In the genomic region with DNA sequence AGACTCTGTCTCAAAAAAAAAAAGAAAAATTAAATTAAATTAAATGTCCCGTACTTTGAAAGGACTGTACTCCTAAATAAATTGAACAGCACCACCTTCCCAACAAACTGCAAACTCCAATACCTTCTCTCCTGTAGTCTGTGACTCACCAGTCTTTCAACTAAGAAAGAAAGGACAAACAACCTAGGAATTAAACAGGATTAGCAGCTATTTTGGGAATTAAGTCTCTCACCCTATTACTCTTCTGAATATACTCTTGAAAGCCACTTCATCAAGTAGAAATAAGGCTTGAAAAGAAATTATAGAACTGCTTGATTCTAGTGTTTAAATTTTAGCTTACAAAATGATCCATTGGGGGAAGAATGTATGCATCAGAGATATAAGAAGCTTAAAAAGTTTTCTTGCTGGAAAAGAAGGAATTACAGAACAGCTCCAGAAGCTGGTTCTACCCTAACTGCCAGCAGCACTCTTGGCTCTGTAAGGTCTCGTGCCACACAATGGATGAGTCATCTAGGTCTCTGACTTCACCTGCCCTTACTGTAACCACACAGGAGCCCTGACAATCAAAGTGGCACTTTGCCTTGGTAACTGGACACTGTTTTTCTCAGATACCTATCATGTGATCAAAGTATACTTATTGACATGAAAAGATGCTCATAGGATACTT, we compare ENCODE assay signal across 1 cellular context.
TF ChIP-seq lines count a peak whose summit lies in the region.

No MANE protein-coding gene starts in this region.

TF ChIP-seq in K562, 482 proteins besides CTCF, POLR2A, EP300 and RAD21 (continued from another document):
- TF ChIP-seq ARID3B (CRISPR knock-in tag; IDR thresholded peaks at IDR 0.05; ENCODE audit: borderline replicate concordance) (no peak), SOX6 (IDR thresholded peaks at IDR 0.05) (0 out of 2 replicates have a peak, but pooled peaks have one; percentile 10), JUND (IDR thresholded peaks at IDR 0.05; ENCODE audit: borderline replicate concordance, low read depth, low read length) (peak; percentile 70; the same call in 1 of the 2 replicates), JUND (tag; IDR thresholded peaks at IDR 0.05; ENCODE audit: borderline replicate concordance, low read depth, low read length) (peak; percentile 77), USF1 (CRISPR knock-in tag; IDR thresholded peaks at IDR 0.05) (no peak), YY1 (IDR thresholded peaks at IDR 0.05; ENCODE audit: borderline replicate concordance in 1 of 3, control insufficient read depth in 1 of 3, extremely low read depth in 1 of 3, insufficient read depth in 3 of 3, insufficient read length in 1 of 3, insufficient replicate concordance in 2 of 3, low read depth in 1 of 3, low read length in 2 of 3) (no peak)
- TF ChIP-seq, protein P1, sequence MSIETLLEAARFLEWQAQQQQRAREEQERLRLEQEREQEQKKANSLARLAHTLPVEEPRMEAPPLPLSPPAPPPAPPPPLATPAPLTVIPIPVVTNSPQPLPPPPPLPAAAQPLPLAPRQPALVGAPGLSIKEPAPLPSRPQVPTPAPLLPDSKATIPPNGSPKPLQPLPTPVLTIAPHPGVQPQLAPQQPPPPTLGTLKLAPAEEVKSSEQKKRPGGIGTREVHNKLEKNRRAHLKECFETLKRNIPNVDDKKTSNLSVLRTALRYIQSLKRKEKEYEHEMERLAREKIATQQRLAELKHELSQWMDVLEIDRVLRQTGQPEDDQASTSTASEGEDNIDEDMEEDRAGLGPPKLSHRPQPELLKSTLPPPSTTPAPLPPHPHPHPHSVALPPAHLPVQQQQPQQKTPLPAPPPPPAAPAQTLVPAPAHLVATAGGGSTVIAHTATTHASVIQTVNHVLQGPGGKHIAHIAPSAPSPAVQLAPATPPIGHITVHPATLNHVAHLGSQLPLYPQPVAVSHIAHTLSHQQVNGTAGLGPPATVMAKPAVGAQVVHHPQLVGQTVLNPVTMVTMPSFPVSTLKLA (conservative IDR thresholded peaks at IDR 0.05), result no peak
